In genomic region chr1:156488566-156489165, GRCh38 we compare ENCODE assay signal across 9 cellular contexts. TPM values are rescaled to one million over a fixed set of nuclear protein-coding genes. Genes with fewer than 3 reads are reported as not detected.
DNase-seq lines count a peak whose midpoint lies in the region; ATAC-seq and TF ChIP-seq lines count a peak whose summit lies in the region.
"Had no signal": no experiment of that assay in that cellular context is flagged by ENCODE, and none has a peak within 500 bp of the region (broad histone marks: within the 10 kb centered on the region; RNA-seq: fewer than 3 reads in every experiment).

No MANE protein-coding gene starts in this region.

- H3K9me2 ChIP-seq in OCI-LY1 (ENCODE audit: low read depth, low read length) (no peaks in the 10 kb centered on the region), hepatocyte (replicated peaks; ENCODE audit: insufficient read depth) (no peaks in the 10 kb centered on the region)

- H3K4me2 ChIP-seq in OCI-LY1 (ENCODE audit: low read length): peak overlapping the region; percentile 97
- peak overlapping the region; percentile 67 for H3K4me2 ChIP-seq in hepatocyte
- no peak overlapping the region for H3K4me2 ChIP-seq in osteoblast (ENCODE audit: insufficient read depth, low read length)

- TF ChIP-seq CTCF in OCI-LY1 (IDR thresholded peaks at IDR 0.05; ENCODE audit: low read length): no peak
- TF ChIP-seq CTCF in hepatocyte (IDR thresholded peaks at IDR 0.05; ENCODE audit: poor library complexity): no peak
- TF ChIP-seq CTCF in osteoblast (IDR thresholded peaks at IDR 0.05; ENCODE audit: extremely low read depth, low read depth, low read length): no peak

- peaks cover 76% of the 10 kb centered on the region for H3K4me1 ChIP-seq in OCI-LY1 (ENCODE audit: insufficient read depth, low read length, severe bottlenecking)
- peaks cover 40% of the 10 kb centered on the region for H3K4me1 ChIP-seq in hepatocyte (ENCODE audit: insufficient read depth)
- peaks cover 49% of the 10 kb centered on the region for H3K4me1 ChIP-seq in osteoblast (ENCODE audit: insufficient read depth, low read length)

- peak overlapping the region; percentile 47 for H3K4me3 ChIP-seq in OCI-LY1 (ENCODE audit: low read depth, low read length, poor library complexity, severe bottlenecking)
- H3K4me3 ChIP-seq in hepatocyte: no peak overlapping the region
- no peak overlapping the region for H3K4me3 ChIP-seq in osteoblast (ENCODE audit: insufficient read depth, low read length)
- H3K4me3 ChIP-seq: SK-N-MC had no signal

- DNase-seq in hepatocyte (ENCODE audit: low spot score): no peak
- DNase-seq in osteoblast (ENCODE audit: insufficient read length, low spot score, missing footprints): no peak
- no peak for DNase-seq in LoVo (ENCODE audit: low spot score)
- DNase-seq in DMS53 treated with DMSO at 0.1 percent for 48 hours (lab: John Stamatoyannopoulos, UW; ENCODE audit: unreplicated experiment): no peak
- DNase-seq in pons (ENCODE audit: low spot score): no peak

- H3K79me2 ChIP-seq in OCI-LY1 (ENCODE audit: insufficient read depth, low read length): peaks cover 69% of the 10 kb centered on the region
- H3K79me2 ChIP-seq in hepatocyte: peaks cover 100% of the 10 kb centered on the region
- H3K79me2 ChIP-seq in osteoblast (ENCODE audit: insufficient read depth, low read length): peaks cover 100% of the 10 kb centered on the region

- no peaks in the 10 kb centered on the region for H3F3A ChIP-seq in OCI-LY1 (ENCODE audit: insufficient read depth, low read length)

- H3K27ac ChIP-seq in OCI-LY1 (ENCODE audit: low read depth, low read length, poor library complexity, severe bottlenecking): peak overlapping the region; percentile 100
- no peak overlapping the region for H3K27ac ChIP-seq in hepatocyte
- no peak overlapping the region for H3K27ac ChIP-seq in osteoblast (ENCODE audit: low read depth, low read length)
- H3K27ac ChIP-seq: SK-N-MC had no signal

- peak overlapping the region; percentile 81 for H3K9ac ChIP-seq in OCI-LY1 (ENCODE audit: low read length)

- H3K36me3 ChIP-seq in OCI-LY1 (ENCODE audit: insufficient read depth, low read length) (peaks cover 17% of the 10 kb centered on the region; the same call in 1 of the 2 replicates), hepatocyte (replicated peaks; ENCODE audit: insufficient read depth, low read depth) (no peaks in the 10 kb centered on the region), osteoblast (ENCODE audit: insufficient read depth, low read length) (no peaks in the 10 kb centered on the region)

- whole genome bisulfite sequencing in hepatocyte (ENCODE audit: low lambda C conversion rate, missing lambda C conversion rate): 70% methylated on average over 5 of the region's 5 CpGs

- ATAC-seq in GM18520 (IDR thresholded peaks at IDR 0.05; ENCODE audit: unreplicated experiment) (peak; percentile 57), GM21737 (IDR thresholded peaks at IDR 0.05; ENCODE audit: unreplicated experiment) (peak; percentile 51)

- H4K20me1 ChIP-seq in OCI-LY1 (ENCODE audit: insufficient read depth, low read length): no peaks in the 10 kb centered on the region
- peaks cover 100% of the 10 kb centered on the region for H4K20me1 ChIP-seq in hepatocyte (ENCODE audit: insufficient read depth, poor library complexity, severe bottlenecking)
- peaks cover 100% of the 10 kb centered on the region for H4K20me1 ChIP-seq in osteoblast (ENCODE audit: insufficient read depth, low read length)

- H2AFZ ChIP-seq in OCI-LY1 (ENCODE audit: low read length): no peak overlapping the region
- no peak overlapping the region for H2AFZ ChIP-seq in hepatocyte
- no peak overlapping the region for H2AFZ ChIP-seq in osteoblast (ENCODE audit: low read length)

- no peaks in the 10 kb centered on the region for H3K27me3 ChIP-seq in OCI-LY1 (ENCODE audit: insufficient read depth, low read length)
- H3K27me3 ChIP-seq in hepatocyte: no peaks in the 10 kb centered on the region
- no peaks in the 10 kb centered on the region for H3K27me3 ChIP-seq in osteoblast (ENCODE audit: insufficient read depth, low read length)

- no peaks in the 10 kb centered on the region for H3K9me3 ChIP-seq in OCI-LY1 (ENCODE audit: low read length)
- H3K9me3 ChIP-seq in hepatocyte (ENCODE audit: low read depth): no peaks in the 10 kb centered on the region
- no peaks in the 10 kb centered on the region for H3K9me3 ChIP-seq in osteoblast (ENCODE audit: low read depth, low read length)

RNA-seq across cellular contexts. Expression of gene MEF2D, which starts 11.9 kb away (rescaled TPM):
- total RNA-seq in hepatocyte (9.6 and 20.1 TPM in 2 replicates), osteoblast (12.4 and 14.1 TPM in 2 replicates)
- polyA plus RNA-seq in hepatocyte: 25.1 and 30.8 TPM in 2 replicates
